21 cellular contexts compared by ENCODE assay signal in genomic region chr3:37806505-37807291, GRCh38. TPM values are rescaled to one million over a fixed set of nuclear protein-coding genes. Genes with fewer than 3 reads are reported as not detected.
A peak's percentile ranks its signal among the peaks of the same experiment; 100 is the strongest.
DNase-seq lines count a peak whose midpoint lies in the region; ATAC-seq, FAIRE-seq and TF ChIP-seq lines count a peak whose summit lies in the region.
"Had no signal": no experiment of that assay in that cellular context is flagged by ENCODE, and none has a peak within 500 bp of the region (broad histone marks: within the 10 kb centered on the region; RNA-seq: fewer than 3 reads in every experiment).

No MANE protein-coding gene starts in this region.

- no peaks in the 10 kb centered on the region for H3K9me3 Mint-ChIP-seq in activated CD8-positive, alpha-beta T cell treated with anti-CD3 and anti-CD28 coated beads for 36 hours
- H3K9me3 Mint-ChIP-seq in activated CD8-positive, alpha-beta T cell treated with anti-CD3 and anti-CD28 coated beads, Interleukin-2, amount 10 ng/mL, durations not matched to agents 7 days and 5 days (ENCODE audit: insufficient read depth) = no peaks in the 10 kb centered on the region
- H3K9me3 Mint-ChIP-seq in stimulated activated naive CD8-positive, alpha-beta T cell treated with anti-CD3 and anti-CD28 coated beads, Interleukin-15, amount 100 ng/mL, for 72 hours = no peaks in the 10 kb centered on the region
- H3K9me3 Mint-ChIP-seq: activated naive CD4-positive, alpha-beta T cell treated with anti-CD3 and anti-CD28 coated beads, Interleukin-2, amount 10 ng/mL, durations not matched to agents 7 days and 5 days; mesothelial cell of epicardium; stimulated activated effector memory CD8-positive, alpha-beta T cell treated with anti-CD3 and anti-CD28 coated beads, Interleukin-12 subunit alpha, Interleukin-12 subunit beta, amount 100 ng/mL, for 72 hours; T-cell had no signal

- intact Hi-C loops in activated CD8-positive, alpha-beta T cell treated with anti-CD3 and anti-CD28 coated beads for 36 hours (cut with micrococcal nuclease) = no loop called here
- intact Hi-C loops in GM12878 (cut with micrococcal nuclease; ENCODE audit: unreplicated experiment) = no loop called here

- peaks cover 14% of the 10 kb centered on the region for H3K4me1 Mint-ChIP-seq in activated CD8-positive, alpha-beta T cell treated with anti-CD3 and anti-CD28 coated beads for 36 hours (ENCODE audit: low read depth)
- no peaks in the 10 kb centered on the region for H3K4me1 Mint-ChIP-seq in activated CD8-positive, alpha-beta T cell treated with anti-CD3 and anti-CD28 coated beads, Interleukin-2, amount 10 ng/mL, durations not matched to agents 7 days and 5 days (ENCODE audit: low read depth)
- H3K4me1 Mint-ChIP-seq in stimulated activated naive CD8-positive, alpha-beta T cell treated with anti-CD3 and anti-CD28 coated beads, Interleukin-15, amount 100 ng/mL, for 72 hours = peaks cover 18% of the 10 kb centered on the region
- H3K4me1 Mint-ChIP-seq: activated naive CD4-positive, alpha-beta T cell treated with anti-CD3 and anti-CD28 coated beads, Interleukin-2, amount 10 ng/mL, durations not matched to agents 7 days and 5 days; mesothelial cell of epicardium; stimulated activated effector memory CD8-positive, alpha-beta T cell treated with anti-CD3 and anti-CD28 coated beads, Interleukin-12 subunit alpha, Interleukin-12 subunit beta, amount 100 ng/mL, for 72 hours had no signal

- in situ Hi-C loops in GM12878 (cut with MboI) = no loop called here

- no peak for TF ChIP-seq EP300 in GM12878 (IDR thresholded peaks at IDR 0.05; ENCODE audit: borderline replicate concordance in 1 of 2, control insufficient read depth in 1 of 2, low read depth in 2 of 2, low read length in 2 of 2)

- H3K4me3 ChIP-seq in GM12878 = no peak overlapping the region
- H3K4me3 ChIP-seq: GM23248, upper lobe of left lung had no signal

- no peaks in the 10 kb centered on the region for H4K20me1 ChIP-seq in GM12878 (ENCODE audit: control insufficient read depth, insufficient read depth)

- H3K9ac ChIP-seq in GM12878 (ENCODE audit: control insufficient read depth, insufficient read depth, low read length) = no peak overlapping the region
- H3K9ac ChIP-seq: GM23248 had no signal

- H3K4me1 ChIP-seq in GM12878 (ENCODE audit: control insufficient read depth, insufficient read depth, low read length) = no peaks in the 10 kb centered on the region

- RAD21 ChIA-PET in GM12878 (lab: Charles Lee; ENCODE audit: unreplicated experiment) = no interaction called here

- DNase-seq in activated CD8-positive, alpha-beta T cell treated with anti-CD3 and anti-CD28 coated beads for 36 hours = peak; percentile 16
- no peak for DNase-seq in activated CD8-positive, alpha-beta T cell treated with anti-CD3 and anti-CD28 coated beads, Interleukin-2, amount 10 ng/mL, durations not matched to agents 7 days and 5 days
- DNase-seq in GM12878 (ENCODE audit: low read depth, low spot score) (no peak), left lobe of liver (ENCODE audit: low spot score) (no peak), UCSD-AML1 (lab: John Stamatoyannopoulos, UW; ENCODE audit: unreplicated experiment) (no peak), NCI-H1436 treated with DMSO at 0.1 percent for 48 hours (lab: John Stamatoyannopoulos, UW) (no peak), DMS53 (lab: John Stamatoyannopoulos, UW) (no peak)
- no peak for DNase-seq in stimulated activated naive CD8-positive, alpha-beta T cell treated with anti-CD3 and anti-CD28 coated beads, Interleukin-15, amount 100 ng/mL, for 72 hours
- DNase-seq: 8988T; activated CD4-positive, alpha-beta T cell treated with anti-CD3 and anti-CD28 coated beads, Interleukin-2, amount 50 U/mL, for 48 hours; activated naive CD4-positive, alpha-beta T cell treated with anti-CD3 and anti-CD28 coated beads, Interleukin-2, amount 10 ng/mL, durations not matched to agents 7 days and 5 days; COR-L47; GM23248; NCI-H1092 treated with DMSO at 0.1 percent for 48 hours; NCI-H510A; SIG-M5 had no signal

- no peaks in the 10 kb centered on the region for H3K36me3 ChIP-seq in GM12878 (ENCODE audit: control insufficient read depth in 2 of 2, insufficient read depth in 2 of 2, low read length in 1 of 2)

- TF ChIP-seq POLR2A in GM12878 (IDR thresholded peaks at IDR 0.05; ENCODE audit: low read depth, low read length) = no peak

- TF ChIP-seq RAD21 in GM12878 (IDR thresholded peaks at IDR 0.05; ENCODE audit: insufficient read depth, low read depth, low read length) = no peak

- no peaks in the 10 kb centered on the region for H3K9me3 ChIP-seq in GM12878 (replicated peaks; ENCODE audit: control insufficient read depth, insufficient read depth, low read length)
- H3K9me3 ChIP-seq: upper lobe of left lung had no signal

- TF ChIP-seq CTCF in activated CD8-positive, alpha-beta T cell treated with anti-CD3 and anti-CD28 coated beads for 36 hours (IDR thresholded peaks at IDR 0.05) = no peak
- no peak for TF ChIP-seq CTCF in GM12878 (IDR thresholded peaks at IDR 0.05 in 2 of 3, conservative IDR thresholded peaks at IDR 0.05 in 1 of 3; ENCODE audit: control insufficient read depth in 2 of 3, extremely low read depth in 1 of 3, insufficient read depth in 1 of 3, low read depth in 3 of 3, low read length in 3 of 3)

- FAIRE-seq in GM12878 (lab: Jason Lieb, UNC) = no peak
- FAIRE-seq: keratinocyte had no signal

- no peak overlapping the region for H2AFZ ChIP-seq in GM12878 (ENCODE audit: control insufficient read depth, low read depth, low read length)
- H2AFZ ChIP-seq: GM23248 had no signal

- no TSS peak for BruUV-seq in GM12878 (replicated peaks; lab: Mats Ljungman, UMichigan)

- no peak overlapping the region for H3K4me3 Mint-ChIP-seq in activated CD8-positive, alpha-beta T cell treated with anti-CD3 and anti-CD28 coated beads for 36 hours
- H3K4me3 Mint-ChIP-seq in activated CD8-positive, alpha-beta T cell treated with anti-CD3 and anti-CD28 coated beads, Interleukin-2, amount 10 ng/mL, durations not matched to agents 7 days and 5 days = no peak overlapping the region
- H3K4me3 Mint-ChIP-seq in stimulated activated naive CD8-positive, alpha-beta T cell treated with anti-CD3 and anti-CD28 coated beads, Interleukin-15, amount 100 ng/mL, for 72 hours = peak overlapping the region in 1 of 2 donors; percentile 24
- H3K4me3 Mint-ChIP-seq: activated naive CD4-positive, alpha-beta T cell treated with anti-CD3 and anti-CD28 coated beads, Interleukin-2, amount 10 ng/mL, durations not matched to agents 7 days and 5 days; mesothelial cell of epicardium; stimulated activated effector memory CD8-positive, alpha-beta T cell treated with anti-CD3 and anti-CD28 coated beads, Interleukin-12 subunit alpha, Interleukin-12 subunit beta, amount 100 ng/mL, for 72 hours had no signal

- no peaks in the 10 kb centered on the region for H3K36me3 Mint-ChIP-seq in activated CD8-positive, alpha-beta T cell treated with anti-CD3 and anti-CD28 coated beads for 36 hours (ENCODE audit: low read depth)
- H3K36me3 Mint-ChIP-seq in activated CD8-positive, alpha-beta T cell treated with anti-CD3 and anti-CD28 coated beads, Interleukin-2, amount 10 ng/mL, durations not matched to agents 7 days and 5 days (ENCODE audit: low read depth) = no peaks in the 10 kb centered on the region
- H3K36me3 Mint-ChIP-seq: activated naive CD4-positive, alpha-beta T cell treated with anti-CD3 and anti-CD28 coated beads, Interleukin-2, amount 10 ng/mL, durations not matched to agents 7 days and 5 days; stimulated activated effector memory CD8-positive, alpha-beta T cell treated with anti-CD3 and anti-CD28 coated beads, Interleukin-12 subunit alpha, Interleukin-12 subunit beta, amount 100 ng/mL, for 72 hours; T-cell had no signal

- H3K27me3 ChIP-seq in GM12878 (replicated peaks in 1 of 2; ENCODE audit: control insufficient read depth in 2 of 2, insufficient read depth in 2 of 2, low read length in 1 of 2) = no peaks in the 10 kb centered on the region; a peak in 3 of 4 replicates
- H3K27me3 ChIP-seq: upper lobe of left lung had no signal

- ATAC-seq in activated CD8-positive, alpha-beta T cell treated with anti-CD3 and anti-CD28 coated beads for 36 hours = peak; percentile 72
- no peak for ATAC-seq in activated CD8-positive, alpha-beta T cell treated with anti-CD3 and anti-CD28 coated beads, Interleukin-2, amount 10 ng/mL, durations not matched to agents 7 days and 5 days
- ATAC-seq in GM12878 = peak; percentile 21; the same call in 2 of the 3 replicates
- peak; percentile 70 for ATAC-seq in left lobe of liver
- peak; percentile 13 for ATAC-seq in stimulated activated naive CD8-positive, alpha-beta T cell treated with anti-CD3 and anti-CD28 coated beads, Interleukin-15, amount 100 ng/mL, for 72 hours

- H3K79me2 ChIP-seq in GM12878 (ENCODE audit: control insufficient read depth, insufficient read depth, low read length) = no peaks in the 10 kb centered on the region

- SMC1A ChIA-PET in GM12878 (lab: Charles Lee; ENCODE audit: uncharacterized antibody, unreplicated experiment) = interaction anchor here (1.1 kb wide), 1 partner anchor 11 kb away, joined by 3 read pairs; no protein-coding TSS in a partner anchor

- H3K4me2 ChIP-seq in GM12878 (ENCODE audit: control insufficient read depth, insufficient read depth) = no peak overlapping the region

- POLR2A ChIA-PET in activated CD8-positive, alpha-beta T cell treated with anti-CD3 and anti-CD28 coated beads for 36 hours (lab: Charles Lee) = no interaction called here
- POLR2A ChIA-PET in activated CD8-positive, alpha-beta T cell treated with anti-CD3 and anti-CD28 coated beads, Interleukin-2, amount 10 ng/mL, durations not matched to agents 7 days and 5 days (lab: Charles Lee) = no interaction called here
- POLR2A ChIA-PET in GM12878 (lab: Charles Lee) = no interaction called here

- WGBS in GM12878 (ENCODE audit: insufficient coverage, insufficient replicate concordance, low lambda C conversion rate, missing lambda C conversion rate) = 39% methylated on average over 11 of the region's 11 CpGs

- H3K27ac ChIP-seq in GM12878 (ENCODE audit: control insufficient read depth, insufficient read depth) = no peak overlapping the region
- H3K27ac ChIP-seq: GM23248, upper lobe of left lung had no signal

- H3K27me3 Mint-ChIP-seq in activated CD8-positive, alpha-beta T cell treated with anti-CD3 and anti-CD28 coated beads for 36 hours = peaks cover 1% of the 10 kb centered on the region
- no peaks in the 10 kb centered on the region for H3K27me3 Mint-ChIP-seq in activated CD8-positive, alpha-beta T cell treated with anti-CD3 and anti-CD28 coated beads, Interleukin-2, amount 10 ng/mL, durations not matched to agents 7 days and 5 days (ENCODE audit: low read depth)
- H3K27me3 Mint-ChIP-seq in stimulated activated naive CD8-positive, alpha-beta T cell treated with anti-CD3 and anti-CD28 coated beads, Interleukin-15, amount 100 ng/mL, for 72 hours = peaks cover 17% of the 10 kb centered on the region

- CTCF ChIA-PET in activated CD8-positive, alpha-beta T cell treated with anti-CD3 and anti-CD28 coated beads for 36 hours (lab: Charles Lee) = no interaction called here
- CTCF ChIA-PET in activated CD8-positive, alpha-beta T cell treated with anti-CD3 and anti-CD28 coated beads, Interleukin-2, amount 10 ng/mL, durations not matched to agents 7 days and 5 days (lab: Charles Lee) = interaction anchor here (1.4 kb wide), 1 partner anchor 161 kb away, joined by 3 read pairs; no protein-coding TSS in a partner anchor
- CTCF ChIA-PET in GM12878 (lab: Yijun Ruan, JAX) = interaction anchor here (1.1 to 1.4 kb wide), 2 partner anchors 18 to 49 kb away, joined by 3 to 4 read pairs; no protein-coding TSS in a partner anchor

- no peak overlapping the region for H3K27ac Mint-ChIP-seq in activated CD8-positive, alpha-beta T cell treated with anti-CD3 and anti-CD28 coated beads for 36 hours
- no peak overlapping the region for H3K27ac Mint-ChIP-seq in activated CD8-positive, alpha-beta T cell treated with anti-CD3 and anti-CD28 coated beads, Interleukin-2, amount 10 ng/mL, durations not matched to agents 7 days and 5 days
- no peak overlapping the region for H3K27ac Mint-ChIP-seq in stimulated activated naive CD8-positive, alpha-beta T cell treated with anti-CD3 and anti-CD28 coated beads, Interleukin-15, amount 100 ng/mL, for 72 hours
- H3K27ac Mint-ChIP-seq: activated naive CD4-positive, alpha-beta T cell treated with anti-CD3 and anti-CD28 coated beads, Interleukin-2, amount 10 ng/mL, durations not matched to agents 7 days and 5 days; mesothelial cell of epicardium; stimulated activated effector memory CD8-positive, alpha-beta T cell treated with anti-CD3 and anti-CD28 coated beads, Interleukin-12 subunit alpha, Interleukin-12 subunit beta, amount 100 ng/mL, for 72 hours; T-cell had no signal

RNA-seq across cellular contexts. Expression of gene CTDSPL, which starts 55.0 kb away (rescaled TPM):
- total RNA-seq in activated CD8-positive, alpha-beta T cell treated with anti-CD3 and anti-CD28 coated beads for 36 hours = 1 to 10 TPM; 1.2 to 1.7 TPM
- total RNA-seq in activated CD8-positive, alpha-beta T cell treated with anti-CD3 and anti-CD28 coated beads, Interleukin-2, amount 10 ng/mL, durations not matched to agents 7 days and 5 days = 1 to 10 TPM in 1 of 2 experiments, under 1 TPM in 1; 0.90 to 2.1 TPM
- total RNA-seq in GM12878 (2013; cell fraction: nucleolus; rRNA removed) = not detected in 2 replicates
- total RNA-seq in GM12878 (2014; rRNA removed) = 0.05 and 0.06 TPM in 2 replicates
- total RNA-seq in GM12878 (2014; rRNA removed; fragmentation: Illumina TruSeq; extraction: Trizol) = not detected in 2 replicates
- 0.13 and 0.51 TPM in 2 replicates for total RNA-seq in GM12878 (2021)
- not detected for polyA plus RNA-seq in GM12878 (2011; ENCODE audit: low read depth)
- polyA plus RNA-seq in GM12878 (2011; rRNA removed) = 0.13 and 0.31 TPM in 2 replicates
- 0.10 and 0.17 TPM in 2 replicates for polyA plus RNA-seq in GM12878 (2011; cell fraction: cytosol; rRNA removed)
- 0.15 TPM in 2 replicates for polyA plus RNA-seq in GM12878 (2011; cell fraction: nucleus; rRNA removed)
- polyA plus RNA-seq in GM12878 (2012) = not detected in 2 replicates
- polyA plus RNA-seq in GM12878 (2014; fragmentation: Illumina TruSeq; extraction: Trizol) = not detected in 2 replicates
- not detected for polyA plus RNA-seq in GM12878 (2014; fragmentation: Nextera tagmentation; extraction: Ambion mirVana)
- polyA plus RNA-seq in GM12878 (2014; rRNA removed) = 0.05 TPM in 1 of 2 replicates, not detected in the other
- polyA plus RNA-seq in GM12878 (2016; fragmentation: Nextera tagmentation; extraction: Ambion mirVana) = not detected
- 0.26 and 0.59 TPM in 2 replicates for polyA minus RNA-seq in GM12878 (2011; rRNA and poly(A)+ RNA removed)
- polyA minus RNA-seq in GM12878 (2011; cell fraction: cytosol; rRNA and poly(A)+ RNA removed) = 0.31 and 0.53 TPM in 2 replicates
- 0.10 and 0.12 TPM in 2 replicates for polyA minus RNA-seq in GM12878 (2011; cell fraction: nucleus; rRNA and poly(A)+ RNA removed)
- total RNA-seq in left lobe of liver = 22.1 TPM
